Comparison of ENCODE assay signal across 17 cellular contexts in the genomic region with DNA sequence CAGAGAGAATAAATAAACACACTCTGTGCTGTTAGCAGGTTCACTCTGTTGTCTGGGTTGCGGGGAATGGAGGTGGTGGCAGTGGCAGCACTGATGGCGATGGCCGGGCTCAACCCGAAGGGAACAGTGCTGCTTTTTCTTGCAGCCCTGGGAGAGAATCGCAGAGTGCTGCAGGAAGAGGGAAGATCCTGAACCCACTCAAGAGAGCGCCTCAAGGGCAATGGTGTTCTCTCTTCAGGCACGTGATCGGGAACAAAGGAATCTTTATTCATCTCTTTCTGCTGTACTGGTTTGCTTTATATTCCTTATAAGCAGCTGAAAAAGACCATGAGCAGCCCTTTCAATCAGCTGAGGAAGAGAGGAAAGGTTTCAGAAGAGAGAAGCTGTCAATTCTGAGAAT.
DNase-seq lines count a peak whose midpoint lies in the region; ATAC-seq and TF ChIP-seq lines count a peak whose summit lies in the region.
"Had no signal": no experiment of that assay in that cellular context is flagged by ENCODE, and none has a peak within 500 bp of the region (broad histone marks: within the 10 kb centered on the region; RNA-seq: fewer than 3 reads in every experiment).

No MANE protein-coding gene starts in this region.

- ATAC-seq in Panc1: peak; percentile 80
- ATAC-seq: left lung had no signal

- H3K9me3 ChIP-seq in Panc1 (ENCODE audit: control insufficient read depth, insufficient read depth, low read depth, low read length) (peaks cover 13% of the 10 kb centered on the region; the same call in 1 of the 2 replicates), colonic mucosa (no peaks in the 10 kb centered on the region)
- H3K9me3 ChIP-seq: A549, left lung, tibial artery had no signal

- H3K36me3 ChIP-seq in Panc1 (ENCODE audit: control insufficient read depth, insufficient read depth, low read length) (no peaks in the 10 kb centered on the region), colonic mucosa (no peaks in the 10 kb centered on the region)
- H3K36me3 ChIP-seq: brain microvascular endothelial cell, left lung, tibial artery had no signal

- no peaks in the 10 kb centered on the region for H3K9me3 Mint-ChIP-seq in activated T-helper 1 cell treated with anti-CD3 and anti-CD28 coated beads, Interleukin-12 subunit alpha, Interleukin-12 subunit beta, Interleukin-2, Interleukin-4 antibody, amounts not matched to agents 30 ng/mL and 10 ng/mL and 1 ng/mL, durations not matched to agents 14 hours and 24 hours and 36 hours

- no peaks in the 10 kb centered on the region for H3K36me3 Mint-ChIP-seq in activated T-helper 1 cell treated with anti-CD3 and anti-CD28 coated beads, Interleukin-12 subunit alpha, Interleukin-12 subunit beta, Interleukin-2, Interleukin-4 antibody, amounts not matched to agents 30 ng/mL and 10 ng/mL and 1 ng/mL, durations not matched to agents 14 hours and 24 hours and 36 hours (ENCODE audit: low read depth)

- POLR2A ChIA-PET in Panc1 (lab: Charles Lee): interaction anchor here (0.8 kb wide), 1 partner anchor 136 kb away, joined by 4 read pairs; no protein-coding TSS in a partner anchor

- peaks cover 37% of the 10 kb centered on the region for H3K27me3 Mint-ChIP-seq in activated T-helper 1 cell treated with anti-CD3 and anti-CD28 coated beads, Interleukin-12 subunit alpha, Interleukin-12 subunit beta, Interleukin-2, Interleukin-4 antibody, amounts not matched to agents 30 ng/mL and 10 ng/mL and 1 ng/mL, durations not matched to agents 14 hours and 24 hours and 36 hours (ENCODE audit: insufficient read depth)

- H3K27ac Mint-ChIP-seq in activated T-helper 1 cell treated with anti-CD3 and anti-CD28 coated beads, Interleukin-12 subunit alpha, Interleukin-12 subunit beta, Interleukin-2, Interleukin-4 antibody, amounts not matched to agents 30 ng/mL and 10 ng/mL and 1 ng/mL, durations not matched to agents 14 hours and 24 hours and 36 hours: no peak overlapping the region

- H3K4me1 ChIP-seq in Panc1 (ENCODE audit: control insufficient read depth, insufficient read depth, low read length) (peaks cover 41% of the 10 kb centered on the region), colonic mucosa (no peaks in the 10 kb centered on the region)
- H3K4me1 ChIP-seq: left lung, tibial artery had no signal

- in situ Hi-C loops in Panc1 (cut with HindIII; ENCODE audit: low pct_unique_long_range_greater_than_20kb, low sequenced_read_pairs): no loop called here

- CTCF ChIA-PET in Panc1 (lab: Charles Lee): no interaction called here

- peak overlapping the region; percentile 98 for H3K27ac ChIP-seq in Panc1 (ENCODE audit: low read length)
- H3K27ac ChIP-seq in colonic mucosa: no peak overlapping the region
- H3K27ac ChIP-seq: brain microvascular endothelial cell, left lung, tibial artery had no signal

- intact Hi-C loops in Panc1 (cut with micrococcal nuclease; ENCODE audit: unreplicated experiment) (no loop called here), colonic mucosa (cut with DNase I) (no loop called here), cardiac septum (cut with DNase I) (no loop called here)
- intact Hi-C loops in activated T-helper 1 cell treated with anti-CD3 and anti-CD28 coated beads, Interleukin-12 subunit alpha, Interleukin-12 subunit beta, Interleukin-2, Interleukin-4 antibody, amounts not matched to agents 30 ng/mL and 10 ng/mL and 1 ng/mL, durations not matched to agents 14 hours and 24 hours and 36 hours (cut with micrococcal nuclease): no loop called here

- H3K4me3 ChIP-seq in Panc1 (ENCODE audit: low read depth in 2 of 2, low read length in 2 of 2) (peak overlapping the region; percentile 4 to 37), colonic mucosa (no peak overlapping the region)
- H3K4me3 ChIP-seq: A549, left lung, tibial artery had no signal

- peak; percentile 77 for DNase-seq in Ammon's horn (ENCODE audit: low spot score)
- no peak for DNase-seq in Panc1 (ENCODE audit: low read depth, low spot score)
- peak; percentile 61 for DNase-seq in epidermal melanocyte (ENCODE audit: insufficient read length, low spot score)
- DNase-seq in middle frontal gyrus (ENCODE audit: extremely low spot score, low spot score): peak; percentile 38
- DNase-seq in colonic mucosa: no peak
- DNase-seq in activated T-helper 1 cell treated with anti-CD3 and anti-CD28 coated beads, Interleukin-12 subunit alpha, Interleukin-12 subunit beta, Interleukin-2, Interleukin-4 antibody, amounts not matched to agents 30 ng/mL and 10 ng/mL and 1 ng/mL, durations not matched to agents 14 hours and 24 hours and 36 hours (ENCODE audit: low spot score): no peak
- DNase-seq in DMS 273 treated with DMSO at 0.1 percent for 48 hours (lab: John Stamatoyannopoulos, UW): no peak
- no peak for DNase-seq in cardiac septum (ENCODE audit: low spot score)
- DNase-seq: activated CD4-positive, CD25-positive, alpha-beta regulatory T cell; activated T-cell treated with anti-CD3 and anti-CD28 coated beads, Interleukin-2, amount 50 U/mL, for 48 hours; brain microvascular endothelial cell; DMS153; left lung; NCI-H510A treated with DMSO at 0.1 percent for 48 hours; SHP77 treated with DMSO at 0.1 percent for 48 hours; tibial artery had no signal

- H3K27me3 ChIP-seq in Panc1 (ENCODE audit: control insufficient read depth, insufficient read depth, low read length) (no peaks in the 10 kb centered on the region), colonic mucosa (no peaks in the 10 kb centered on the region)
- H3K27me3 ChIP-seq: brain microvascular endothelial cell, left lung, tibial artery had no signal

- no peak for TF ChIP-seq CTCF in Panc1 (IDR thresholded peaks at IDR 0.05)
- TF ChIP-seq CTCF in colonic mucosa (IDR thresholded peaks at IDR 0.05): no peak

- peaks cover 9% of the 10 kb centered on the region for H3K4me1 Mint-ChIP-seq in activated T-helper 1 cell treated with anti-CD3 and anti-CD28 coated beads, Interleukin-12 subunit alpha, Interleukin-12 subunit beta, Interleukin-2, Interleukin-4 antibody, amounts not matched to agents 30 ng/mL and 10 ng/mL and 1 ng/mL, durations not matched to agents 14 hours and 24 hours and 36 hours (ENCODE audit: low read depth)

- no peak overlapping the region for H3K4me3 Mint-ChIP-seq in activated T-helper 1 cell treated with anti-CD3 and anti-CD28 coated beads, Interleukin-12 subunit alpha, Interleukin-12 subunit beta, Interleukin-2, Interleukin-4 antibody, amounts not matched to agents 30 ng/mL and 10 ng/mL and 1 ng/mL, durations not matched to agents 14 hours and 24 hours and 36 hours

- no peak overlapping the region for H3K9ac ChIP-seq in colonic mucosa (ENCODE audit: low read depth in 2 of 2, low read length in 2 of 2)

- BruUV-seq in Panc1 (replicated peaks; lab: Mats Ljungman, UMichigan): no TSS peak

Comparison
In these comparisons a context has a peak if more than half of its experiments do, and no peak if none do; other contexts are left out.
1. DNase-seq: peak in Ammon's horn (single experiment), epidermal melanocyte (single experiment) and middle frontal gyrus (single experiment); none in Panc1 (single experiment), colonic mucosa (single experiment), activated T-helper 1 cell treated with anti-CD3 and anti-CD28 coated beads, Interleukin-12 subunit alpha, Interleukin-12 subunit beta, Interleukin-2, Interleukin-4 antibody, amounts not matched to agents 30 ng/mL and 10 ng/mL and 1 ng/mL, durations not matched to agents 14 hours and 24 hours and 36 hours (single experiment), DMS 273 treated with DMSO at 0.1 percent for 48 hours (single experiment) and cardiac septum (single experiment).